In the genomic region with DNA sequence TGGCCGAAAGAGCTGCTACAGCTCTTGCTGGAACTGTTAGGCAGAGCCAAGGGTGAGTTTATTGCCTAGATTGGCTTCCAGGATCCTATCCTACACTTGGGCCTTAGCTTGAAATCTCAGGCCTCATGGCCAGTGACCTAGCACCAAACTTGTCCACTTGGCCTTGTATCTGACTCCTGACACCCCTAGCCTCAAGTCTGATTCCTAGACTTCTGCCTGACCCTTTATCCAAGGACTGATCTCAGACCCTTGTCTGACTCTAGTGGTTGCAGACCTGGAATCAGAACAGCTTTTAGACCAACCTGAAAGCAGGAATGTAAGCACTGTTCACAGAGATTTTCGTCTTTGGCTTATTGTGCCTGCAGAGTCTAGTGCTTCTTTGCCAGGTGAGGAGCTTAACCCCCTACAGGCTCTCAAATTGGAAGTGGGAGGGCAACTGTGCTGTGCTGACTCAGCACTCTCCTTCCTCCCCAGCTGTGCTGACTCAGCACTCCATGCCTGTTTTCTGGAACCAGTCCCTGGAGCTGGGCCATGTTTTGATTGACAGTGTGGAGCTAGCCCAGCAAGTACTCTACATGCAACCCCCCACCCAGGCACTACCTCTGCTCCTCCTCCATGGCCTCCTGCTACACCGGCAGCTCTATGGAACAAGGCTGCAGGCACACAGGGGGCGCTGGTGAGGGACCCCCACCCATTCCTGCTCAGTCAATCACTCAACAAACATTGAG, we compare ENCODE assay signal across 9 cellular contexts. TPM values are rescaled to one million over a fixed set of nuclear protein-coding genes. Genes with fewer than 3 reads are reported as not detected.
A peak's percentile ranks its signal among the peaks of the same experiment; 100 is the strongest.
DNase-seq lines count a peak whose midpoint lies in the region; ATAC-seq, FAIRE-seq and TF ChIP-seq lines count a peak whose summit lies in the region.
"Had no signal": no experiment of that assay in that cellular context is flagged by ENCODE, and none has a peak within 500 bp of the region (broad histone marks: within the 10 kb centered on the region; RNA-seq: fewer than 3 reads in every experiment).

No MANE protein-coding gene starts in this region.

- no peaks in the 10 kb centered on the region for H3K27me3 Mint-ChIP-seq in activated T-cell treated with anti-CD3 and anti-CD28 coated beads, Interleukin-2, amount 50 U/mL, for 24 hours
- H3K27me3 Mint-ChIP-seq in activated T-cell treated with anti-CD3 and anti-CD28 coated beads, Interleukin-2, amount 50 U/mL, for 4 hours (ENCODE audit: low read depth) = no peaks in the 10 kb centered on the region

- H3K9ac ChIP-seq in iPS-20b (ENCODE audit: low read depth, low read length) = peak overlapping the region; percentile 42; the same call in 1 of the 2 replicates

- no peaks in the 10 kb centered on the region for H3K4me1 Mint-ChIP-seq in activated T-cell treated with anti-CD3 and anti-CD28 coated beads, Interleukin-2, amount 50 U/mL, for 24 hours (ENCODE audit: low read depth)
- no peaks in the 10 kb centered on the region for H3K4me1 Mint-ChIP-seq in activated T-cell treated with anti-CD3 and anti-CD28 coated beads, Interleukin-2, amount 50 U/mL, for 4 hours (ENCODE audit: low read depth)

- no peaks in the 10 kb centered on the region for H3K27me3 ChIP-seq in iPS-20b (ENCODE audit: insufficient read depth, low read length)

- no peak overlapping the region for H3K4me3 Mint-ChIP-seq in activated T-cell treated with anti-CD3 and anti-CD28 coated beads, Interleukin-2, amount 50 U/mL, for 24 hours
- H3K4me3 Mint-ChIP-seq in activated T-cell treated with anti-CD3 and anti-CD28 coated beads, Interleukin-2, amount 50 U/mL, for 4 hours = no peak overlapping the region

- TF ChIP-seq CTCF in VCaP (conservative IDR thresholded peaks at IDR 0.05) = no peak

- no peak overlapping the region for H3K4me3 ChIP-seq in iPS-20b (ENCODE audit: low read length)
- H3K4me3 ChIP-seq: lung had no signal

- H3K27ac ChIP-seq in VCaP (0 out of 2 replicates have a peak overlapping the region, but pooled peaks have one; percentile 3), iPS-20b (ENCODE audit: low read length) (no peak overlapping the region)

- H3K36me3 ChIP-seq in iPS-20b (ENCODE audit: insufficient read depth, low read depth, low read length) = no peaks in the 10 kb centered on the region

- peaks cover 2% of the 10 kb centered on the region; the same call in 1 of the 2 replicates for H3K4me1 ChIP-seq in iPS-20b (ENCODE audit: insufficient read depth, low read length)

- no peaks in the 10 kb centered on the region for H3K9me3 Mint-ChIP-seq in activated T-cell treated with anti-CD3 and anti-CD28 coated beads, Interleukin-2, amount 50 U/mL, for 24 hours
- H3K9me3 Mint-ChIP-seq in activated T-cell treated with anti-CD3 and anti-CD28 coated beads, Interleukin-2, amount 50 U/mL, for 4 hours = no peaks in the 10 kb centered on the region

- no peak for DNase-seq in activated T-cell treated with anti-CD3 and anti-CD28 coated beads, Interleukin-2, amount 50 U/mL, for 24 hours
- no peak for DNase-seq in activated T-cell treated with anti-CD3 and anti-CD28 coated beads, Interleukin-2, amount 50 U/mL, for 4 hours
- DNase-seq in GM19239 (ENCODE audit: insufficient read length, low spot score) = no peak
- no peak for DNase-seq in NCI-H187 treated with DMSO at 0.1 percent for 48 hours (lab: John Stamatoyannopoulos, UW)

- peak overlapping the region; percentile 32 for H3K27ac Mint-ChIP-seq in activated T-cell treated with anti-CD3 and anti-CD28 coated beads, Interleukin-2, amount 50 U/mL, for 24 hours

- no peak for ATAC-seq in activated T-cell treated with anti-CD3 and anti-CD28 coated beads, Interleukin-2, amount 50 U/mL, for 4 hours
- ATAC-seq in GM18519 (IDR thresholded peaks at IDR 0.05; ENCODE audit: low FRiP score, unreplicated experiment) (no peak), HG03280 (IDR thresholded peaks at IDR 0.05; ENCODE audit: unreplicated experiment) (no peak)

- H3K9me3 ChIP-seq in iPS-20b (ENCODE audit: insufficient read depth, low read depth, low read length) = no peaks in the 10 kb centered on the region

- peaks cover 36% of the 10 kb centered on the region for H3K36me3 Mint-ChIP-seq in activated T-cell treated with anti-CD3 and anti-CD28 coated beads, Interleukin-2, amount 50 U/mL, for 24 hours (ENCODE audit: low read depth)
- peaks cover 27% of the 10 kb centered on the region for H3K36me3 Mint-ChIP-seq in activated T-cell treated with anti-CD3 and anti-CD28 coated beads, Interleukin-2, amount 50 U/mL, for 4 hours (ENCODE audit: insufficient read depth)

- no peak for FAIRE-seq in GM19239 (lab: Jason Lieb, UNC)

RNA-seq across cellular contexts. Expression of a gene that starts 35.1 kb away (rescaled TPM):
- total RNA-seq in activated T-cell treated with anti-CD3 and anti-CD28 coated beads, Interleukin-2, amount 50 U/mL, for 4 hours = 10 to 100 TPM; 37.8 to 48.2 (median 41.4) TPM

RNA-seq across cellular contexts. Expression of a gene that starts 35.2 kb away (rescaled TPM):
- total RNA-seq in activated T-cell treated with anti-CD3 and anti-CD28 coated beads, Interleukin-2, amount 50 U/mL, for 4 hours = 10 to 100 TPM; 38.6 to 48.9 (median 45.0) TPM

RNA-seq across cellular contexts. Expression of a gene that starts 43.7 kb away (rescaled TPM):
- total RNA-seq in activated T-cell treated with anti-CD3 and anti-CD28 coated beads, Interleukin-2, amount 50 U/mL, for 4 hours = 100 to 1,000 TPM; 163 to 191 (median 188) TPM

RNA-seq across cellular contexts. Expression of a gene that starts 50.9 kb away (rescaled TPM):
- 10 to 100 TPM; 25.4 to 35.6 (median 27.3) TPM for total RNA-seq in activated T-cell treated with anti-CD3 and anti-CD28 coated beads, Interleukin-2, amount 50 U/mL, for 4 hours
